ENCODE assay signal across 17 cellular contexts in genomic region chr12:11954181-11954580, GRCh38.
DNase-seq lines count a peak whose midpoint lies in the region; ATAC-seq, FAIRE-seq and TF ChIP-seq lines count a peak whose summit lies in the region.
"Had no signal": no experiment of that assay in that cellular context is flagged by ENCODE, and none has a peak within 500 bp of the region (broad histone marks: within the 10 kb centered on the region; RNA-seq: fewer than 3 reads in every experiment).

No MANE protein-coding gene starts in this region.

- H3K4me3 Mint-ChIP-seq in activated CD8-positive, alpha-beta T cell treated with anti-CD3 and anti-CD28 coated beads for 36 hours, result no peak overlapping the region
- H3K4me3 Mint-ChIP-seq: WTC11 had no signal

- H3K4me1 Mint-ChIP-seq in activated CD8-positive, alpha-beta T cell treated with anti-CD3 and anti-CD28 coated beads for 36 hours (ENCODE audit: low read depth), result peaks cover 30% of the 10 kb centered on the region

- no peak for TF ChIP-seq POLR2A in GM12892 (IDR thresholded peaks at IDR 0.05; ENCODE audit: low read depth, low read length)

- ATAC-seq in GM18907 (IDR thresholded peaks at IDR 0.05; ENCODE audit: unreplicated experiment) (peak; percentile 48), HG03439 (IDR thresholded peaks at IDR 0.05; ENCODE audit: unreplicated experiment) (no peak), HG02840 (IDR thresholded peaks at IDR 0.05; ENCODE audit: low FRiP score, unreplicated experiment) (no peak)
- ATAC-seq in activated CD8-positive, alpha-beta T cell treated with anti-CD3 and anti-CD28 coated beads for 36 hours, result peak; percentile 57
- ATAC-seq: HCT116, Panc1, right cardiac atrium, WTC11 had no signal

- no peaks in the 10 kb centered on the region for H3K36me3 Mint-ChIP-seq in activated CD8-positive, alpha-beta T cell treated with anti-CD3 and anti-CD28 coated beads for 36 hours (ENCODE audit: low read depth)
- H3K36me3 Mint-ChIP-seq: WTC11 had no signal

- no peaks in the 10 kb centered on the region for H3K9me3 Mint-ChIP-seq in activated CD8-positive, alpha-beta T cell treated with anti-CD3 and anti-CD28 coated beads for 36 hours
- H3K9me3 Mint-ChIP-seq: WTC11 had no signal

- peak; percentile 82 for FAIRE-seq in GM12892 (lab: Jason Lieb, UNC)

- peak overlapping the region; percentile 71 for H3K27ac Mint-ChIP-seq in activated CD8-positive, alpha-beta T cell treated with anti-CD3 and anti-CD28 coated beads for 36 hours
- H3K27ac Mint-ChIP-seq: WTC11 had no signal

- no peak for DNase-seq in GM12892 (ENCODE audit: insufficient read length)
- DNase-seq in NCI-H2029 (lab: John Stamatoyannopoulos, UW), result peak; percentile 50
- DNase-seq in activated CD8-positive, alpha-beta T cell treated with anti-CD3 and anti-CD28 coated beads for 36 hours, result peak; percentile 59
- DNase-seq in activated effector memory CD4-positive, alpha-beta T cell treated with anti-CD3 and anti-CD28 coated beads, Interleukin-2, amount 50 U/mL, for 16 hours, result no peak
- DNase-seq: adrenal gland; central memory CD4-positive, alpha-beta T cell; effector memory CD4-positive, alpha-beta T cell; hypothalamus; NCI-H1048; NCI-H446 treated with DMSO at 0.1 percent for 48 hours; right cardiac atrium had no signal

- POLR2A ChIA-PET in activated CD8-positive, alpha-beta T cell treated with anti-CD3 and anti-CD28 coated beads for 36 hours (lab: Charles Lee), result no interaction called here

- no peak for TF ChIP-seq CTCF in activated CD8-positive, alpha-beta T cell treated with anti-CD3 and anti-CD28 coated beads for 36 hours (IDR thresholded peaks at IDR 0.05)

- CTCF ChIA-PET in activated CD8-positive, alpha-beta T cell treated with anti-CD3 and anti-CD28 coated beads for 36 hours (lab: Charles Lee), result interaction anchor here (1.0 kb wide), 1 partner anchor 79 kb away, joined by 5 read pairs; no protein-coding TSS in a partner anchor

- peaks cover 24% of the 10 kb centered on the region for H3K27me3 Mint-ChIP-seq in activated CD8-positive, alpha-beta T cell treated with anti-CD3 and anti-CD28 coated beads for 36 hours

- intact Hi-C loops in activated CD8-positive, alpha-beta T cell treated with anti-CD3 and anti-CD28 coated beads for 36 hours (cut with micrococcal nuclease), result no loop called here

Comparison
In these comparisons a context has a peak if more than half of its experiments do, and no peak if none do; other contexts are left out.
1. DNase-seq: peak in NCI-H2029 (single experiment) and activated CD8-positive, alpha-beta T cell treated with anti-CD3 and anti-CD28 coated beads for 36 hours (single experiment); none in GM12892 (single experiment) and activated effector memory CD4-positive, alpha-beta T cell treated with anti-CD3 and anti-CD28 coated beads, Interleukin-2, amount 50 U/mL, for 16 hours (single experiment).
2. ATAC-seq: peak in GM18907 (single experiment) and activated CD8-positive, alpha-beta T cell treated with anti-CD3 and anti-CD28 coated beads for 36 hours (single experiment); none in HG03439 (single experiment) and HG02840 (single experiment).